In the genomic region with DNA sequence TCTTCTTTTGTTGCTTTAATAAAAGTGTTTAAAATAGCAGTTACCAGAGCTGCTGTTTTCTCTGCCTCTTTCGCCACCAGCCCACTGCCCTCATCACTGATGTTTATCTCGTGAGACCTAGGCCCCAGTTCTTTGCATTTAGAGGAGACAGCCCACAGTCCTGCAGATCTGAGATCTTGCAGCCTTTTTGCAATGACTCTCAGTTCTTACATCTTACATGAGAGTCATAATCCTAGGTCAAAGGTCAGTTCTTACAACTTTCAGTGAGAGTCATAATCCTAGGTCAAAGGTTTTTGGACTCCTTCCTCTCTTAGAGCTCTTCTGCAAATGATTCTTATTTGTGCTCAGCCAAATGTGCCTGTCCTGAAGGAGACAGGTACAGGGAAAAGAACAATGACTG, we compare ENCODE assay signal across 4 cellular contexts.
A peak's percentile ranks its signal among the peaks of the same experiment; 100 is the strongest.
TF ChIP-seq lines count a peak whose summit lies in the region.

No MANE protein-coding gene starts in this region.

TF ChIP-seq in SK-N-SH, 30 proteins besides CTCF, POLR2A, EP300 and RAD21:
- TF ChIP-seq RFX5 (IDR thresholded peaks at IDR 0.05; ENCODE audit: low read length) (no peak), MEF2A (IDR thresholded peaks at IDR 0.05; ENCODE audit: borderline replicate concordance, low read depth) (no peak), CHD2 (IDR thresholded peaks at IDR 0.05; ENCODE audit: low read length, partially characterized antibody) (no peak), TEAD4 (IDR thresholded peaks at IDR 0.05; ENCODE audit: borderline replicate concordance, insufficient read depth) (no peak), GABPA (IDR thresholded peaks at IDR 0.05; ENCODE audit: low read depth) (no peak), GATA2 (CRISPR knock-in tag; IDR thresholded peaks at IDR 0.05) (0 out of 2 replicates have a peak, but pooled peaks have one; percentile 6)
- TF ChIP-seq, protein P1, sequence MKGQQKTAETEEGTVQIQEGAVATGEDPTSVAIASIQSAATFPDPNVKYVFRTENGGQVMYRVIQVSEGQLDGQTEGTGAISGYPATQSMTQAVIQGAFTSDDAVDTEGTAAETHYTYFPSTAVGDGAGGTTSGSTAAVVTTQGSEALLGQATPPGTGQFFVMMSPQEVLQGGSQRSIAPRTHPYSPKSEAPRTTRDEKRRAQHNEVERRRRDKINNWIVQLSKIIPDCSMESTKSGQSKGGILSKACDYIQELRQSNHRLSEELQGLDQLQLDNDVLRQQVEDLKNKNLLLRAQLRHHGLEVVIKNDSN (IDR thresholded peaks at IDR 0.05; ENCODE audit: borderline replicate concordance, low read depth) = no peak

TF ChIP-seq in SK-N-SH treated with all-trans-retinoic acid at 6 μM for 48 hours, 23 proteins besides CTCF, POLR2A, EP300 and RAD21:
- no peak for TF ChIP-seq OSR1 (CRISPR knock-in tag; IDR thresholded peaks at IDR 0.05)
- TF ChIP-seq, protein P2, sequence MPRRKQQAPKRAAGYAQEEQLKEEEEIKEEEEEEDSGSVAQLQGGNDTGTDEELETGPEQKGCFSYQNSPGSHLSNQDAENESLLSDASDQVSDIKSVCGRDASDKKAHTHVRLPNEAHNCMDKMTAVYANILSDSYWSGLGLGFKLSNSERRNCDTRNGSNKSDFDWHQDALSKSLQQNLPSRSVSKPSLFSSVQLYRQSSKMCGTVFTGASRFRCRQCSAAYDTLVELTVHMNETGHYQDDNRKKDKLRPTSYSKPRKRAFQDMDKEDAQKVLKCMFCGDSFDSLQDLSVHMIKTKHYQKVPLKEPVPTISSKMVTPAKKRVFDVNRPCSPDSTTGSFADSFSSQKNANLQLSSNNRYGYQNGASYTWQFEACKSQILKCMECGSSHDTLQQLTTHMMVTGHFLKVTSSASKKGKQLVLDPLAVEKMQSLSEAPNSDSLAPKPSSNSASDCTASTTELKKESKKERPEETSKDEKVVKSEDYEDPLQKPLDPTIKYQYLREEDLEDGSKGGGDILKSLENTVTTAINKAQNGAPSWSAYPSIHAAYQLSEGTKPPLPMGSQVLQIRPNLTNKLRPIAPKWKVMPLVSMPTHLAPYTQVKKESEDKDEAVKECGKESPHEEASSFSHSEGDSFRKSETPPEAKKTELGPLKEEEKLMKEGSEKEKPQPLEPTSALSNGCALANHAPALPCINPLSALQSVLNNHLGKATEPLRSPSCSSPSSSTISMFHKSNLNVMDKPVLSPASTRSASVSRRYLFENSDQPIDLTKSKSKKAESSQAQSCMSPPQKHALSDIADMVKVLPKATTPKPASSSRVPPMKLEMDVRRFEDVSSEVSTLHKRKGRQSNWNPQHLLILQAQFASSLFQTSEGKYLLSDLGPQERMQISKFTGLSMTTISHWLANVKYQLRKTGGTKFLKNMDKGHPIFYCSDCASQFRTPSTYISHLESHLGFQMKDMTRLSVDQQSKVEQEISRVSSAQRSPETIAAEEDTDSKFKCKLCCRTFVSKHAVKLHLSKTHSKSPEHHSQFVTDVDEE (CRISPR knock-in tag; IDR thresholded peaks at IDR 0.05) = no peak
- TF ChIP-seq ZFP30 (CRISPR knock-in tag; IDR thresholded peaks at IDR 0.05) = no peak
- TF ChIP-seq ARNTL (CRISPR knock-in tag; IDR thresholded peaks at IDR 0.05; ENCODE audit: borderline replicate concordance, low read depth) = no peak
- no peak for TF ChIP-seq ZNF8 (CRISPR knock-in tag; IDR thresholded peaks at IDR 0.05)
- TF ChIP-seq ZNF70 (CRISPR knock-in tag; IDR thresholded peaks at IDR 0.05) = no peak
- no peak for TF ChIP-seq TCF4 (CRISPR knock-in tag; IDR thresholded peaks at IDR 0.05; ENCODE audit: borderline replicate concordance)
- TF ChIP-seq ZFP3 (CRISPR knock-in tag; IDR thresholded peaks at IDR 0.05) = no peak
- no peak for TF ChIP-seq CSRNP3 (CRISPR knock-in tag; IDR thresholded peaks at IDR 0.05)
- TF ChIP-seq PPARA (CRISPR knock-in tag; IDR thresholded peaks at IDR 0.05; ENCODE audit: borderline replicate concordance) = no peak
- TF ChIP-seq ISL1 (CRISPR knock-in tag; IDR thresholded peaks at IDR 0.05) = no peak
- TF ChIP-seq GLIS3 (CRISPR knock-in tag; IDR thresholded peaks at IDR 0.05) = no peak
- TF ChIP-seq SNAI2 (CRISPR knock-in tag; IDR thresholded peaks at IDR 0.05) = no peak
- no peak for TF ChIP-seq TOX (CRISPR knock-in tag; IDR thresholded peaks at IDR 0.05; ENCODE audit: borderline replicate concordance)

TF ChIP-seq in K562, 482 proteins besides CTCF, POLR2A, EP300 and RAD21:
- TF ChIP-seq RB1 (IDR thresholded peaks at IDR 0.05; ENCODE audit: low read depth) (no peak), GMEB1 (CRISPR knock-in tag; IDR thresholded peaks at IDR 0.05) (no peak), NR2C2 (CRISPR knock-in tag; IDR thresholded peaks at IDR 0.05) (peak; percentile 93), NR2C2 (tag; IDR thresholded peaks at IDR 0.05) (peak; percentile 89), DPF2 (IDR thresholded peaks at IDR 0.05) (peak; percentile 21; the same call in 1 of the 2 replicates), JUN (IDR thresholded peaks at IDR 0.05; ENCODE audit: borderline replicate concordance, low read depth, low read length) (0 out of 2 replicates have a peak, but pooled peaks have one; percentile 24), JUN (CRISPR knock-in tag; IDR thresholded peaks at IDR 0.05; ENCODE audit: borderline replicate concordance) (no peak), NR2C1 (IDR thresholded peaks at IDR 0.05) (peak; percentile 93), NR2C1 (tag; IDR thresholded peaks at IDR 0.05) (peak; percentile 96), TRIM24 (IDR thresholded peaks at IDR 0.05) (peak; percentile 49 to 56; a peak in 2 of 4 replicates), CEBPG (CRISPR knock-in tag; IDR thresholded peaks at IDR 0.05) (peak; percentile 91), CEBPG (tag; conservative IDR thresholded peaks at IDR 0.05 in 1 of 2, IDR thresholded peaks at IDR 0.05 in 1 of 2) (no peak; a peak in 1 of 4 replicates)

TF ChIP-seq in WTC11, 78 proteins besides CTCF, POLR2A, EP300 and RAD21:
- TF ChIP-seq ZNF219 (CRISPR knock-in tag; IDR thresholded peaks at IDR 0.05; ENCODE audit: borderline replicate concordance) (no peak), ZNF423 (CRISPR knock-in tag; IDR thresholded peaks at IDR 0.05) (no peak), NR3C1 (CRISPR knock-in tag; conservative IDR thresholded peaks at IDR 0.05; ENCODE audit: low read depth) (no peak), CREM (CRISPR knock-in tag; IDR thresholded peaks at IDR 0.05) (no peak), E2F1 (CRISPR knock-in tag; IDR thresholded peaks at IDR 0.05) (no peak), ATF6 (CRISPR knock-in tag; IDR thresholded peaks at IDR 0.05) (no peak), ZNF396 (CRISPR knock-in tag; IDR thresholded peaks at IDR 0.05; ENCODE audit: borderline replicate concordance) (no peak), JAZF1 (CRISPR knock-in tag; IDR thresholded peaks at IDR 0.05) (no peak), JUN (CRISPR knock-in tag; IDR thresholded peaks at IDR 0.05) (no peak), ZNF317 (CRISPR knock-in tag; IDR thresholded peaks at IDR 0.05; ENCODE audit: borderline replicate concordance, low read depth) (no peak), PRRX2 (CRISPR knock-in tag; IDR thresholded peaks at IDR 0.05) (no peak), KAT7 (CRISPR knock-in tag; IDR thresholded peaks at IDR 0.05; ENCODE audit: borderline replicate concordance) (no peak), E2F5 (CRISPR knock-in tag; IDR thresholded peaks at IDR 0.05) (no peak), SP1 (CRISPR knock-in tag; conservative IDR thresholded peaks at IDR 0.05) (no peak)
- TF ChIP-seq, protein P1 (CRISPR knock-in tag; IDR thresholded peaks at IDR 0.05) = no peak
- TF ChIP-seq, protein P3, sequence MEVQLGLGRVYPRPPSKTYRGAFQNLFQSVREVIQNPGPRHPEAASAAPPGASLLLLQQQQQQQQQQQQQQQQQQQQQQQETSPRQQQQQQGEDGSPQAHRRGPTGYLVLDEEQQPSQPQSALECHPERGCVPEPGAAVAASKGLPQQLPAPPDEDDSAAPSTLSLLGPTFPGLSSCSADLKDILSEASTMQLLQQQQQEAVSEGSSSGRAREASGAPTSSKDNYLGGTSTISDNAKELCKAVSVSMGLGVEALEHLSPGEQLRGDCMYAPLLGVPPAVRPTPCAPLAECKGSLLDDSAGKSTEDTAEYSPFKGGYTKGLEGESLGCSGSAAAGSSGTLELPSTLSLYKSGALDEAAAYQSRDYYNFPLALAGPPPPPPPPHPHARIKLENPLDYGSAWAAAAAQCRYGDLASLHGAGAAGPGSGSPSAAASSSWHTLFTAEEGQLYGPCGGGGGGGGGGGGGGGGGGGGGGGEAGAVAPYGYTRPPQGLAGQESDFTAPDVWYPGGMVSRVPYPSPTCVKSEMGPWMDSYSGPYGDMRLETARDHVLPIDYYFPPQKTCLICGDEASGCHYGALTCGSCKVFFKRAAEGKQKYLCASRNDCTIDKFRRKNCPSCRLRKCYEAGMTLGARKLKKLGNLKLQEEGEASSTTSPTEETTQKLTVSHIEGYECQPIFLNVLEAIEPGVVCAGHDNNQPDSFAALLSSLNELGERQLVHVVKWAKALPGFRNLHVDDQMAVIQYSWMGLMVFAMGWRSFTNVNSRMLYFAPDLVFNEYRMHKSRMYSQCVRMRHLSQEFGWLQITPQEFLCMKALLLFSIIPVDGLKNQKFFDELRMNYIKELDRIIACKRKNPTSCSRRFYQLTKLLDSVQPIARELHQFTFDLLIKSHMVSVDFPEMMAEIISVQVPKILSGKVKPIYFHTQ (CRISPR knock-in tag; IDR thresholded peaks at IDR 0.05) = no peak
- TF ChIP-seq, protein P4, sequence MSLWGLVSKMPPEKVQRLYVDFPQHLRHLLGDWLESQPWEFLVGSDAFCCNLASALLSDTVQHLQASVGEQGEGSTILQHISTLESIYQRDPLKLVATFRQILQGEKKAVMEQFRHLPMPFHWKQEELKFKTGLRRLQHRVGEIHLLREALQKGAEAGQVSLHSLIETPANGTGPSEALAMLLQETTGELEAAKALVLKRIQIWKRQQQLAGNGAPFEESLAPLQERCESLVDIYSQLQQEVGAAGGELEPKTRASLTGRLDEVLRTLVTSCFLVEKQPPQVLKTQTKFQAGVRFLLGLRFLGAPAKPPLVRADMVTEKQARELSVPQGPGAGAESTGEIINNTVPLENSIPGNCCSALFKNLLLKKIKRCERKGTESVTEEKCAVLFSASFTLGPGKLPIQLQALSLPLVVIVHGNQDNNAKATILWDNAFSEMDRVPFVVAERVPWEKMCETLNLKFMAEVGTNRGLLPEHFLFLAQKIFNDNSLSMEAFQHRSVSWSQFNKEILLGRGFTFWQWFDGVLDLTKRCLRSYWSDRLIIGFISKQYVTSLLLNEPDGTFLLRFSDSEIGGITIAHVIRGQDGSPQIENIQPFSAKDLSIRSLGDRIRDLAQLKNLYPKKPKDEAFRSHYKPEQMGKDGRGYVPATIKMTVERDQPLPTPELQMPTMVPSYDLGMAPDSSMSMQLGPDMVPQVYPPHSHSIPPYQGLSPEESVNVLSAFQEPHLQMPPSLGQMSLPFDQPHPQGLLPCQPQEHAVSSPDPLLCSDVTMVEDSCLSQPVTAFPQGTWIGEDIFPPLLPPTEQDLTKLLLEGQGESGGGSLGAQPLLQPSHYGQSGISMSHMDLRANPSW (CRISPR knock-in tag; conservative IDR thresholded peaks at IDR 0.05; ENCODE audit: low read depth) = no peak
- TF ChIP-seq, protein P5, sequence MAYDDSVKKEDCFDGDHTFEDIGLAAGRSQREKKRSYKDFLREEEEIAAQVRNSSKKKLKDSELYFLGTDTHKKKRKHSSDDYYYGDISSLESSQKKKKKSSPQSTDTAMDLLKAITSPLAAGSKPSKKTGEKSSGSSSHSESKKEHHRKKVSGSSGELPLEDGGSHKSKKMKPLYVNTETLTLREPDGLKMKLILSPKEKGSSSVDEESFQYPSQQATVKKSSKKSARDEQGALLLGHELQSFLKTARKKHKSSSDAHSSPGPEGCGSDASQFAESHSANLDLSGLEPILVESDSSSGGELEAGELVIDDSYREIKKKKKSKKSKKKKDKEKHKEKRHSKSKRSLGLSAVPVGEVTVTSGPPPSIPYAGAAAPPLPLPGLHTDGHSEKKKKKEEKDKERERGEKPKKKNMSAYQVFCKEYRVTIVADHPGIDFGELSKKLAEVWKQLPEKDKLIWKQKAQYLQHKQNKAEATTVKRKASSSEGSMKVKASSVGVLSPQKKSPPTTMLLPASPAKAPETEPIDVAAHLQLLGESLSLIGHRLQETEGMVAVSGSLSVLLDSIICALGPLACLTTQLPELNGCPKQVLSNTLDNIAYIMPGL (CRISPR knock-in tag; IDR thresholded peaks at IDR 0.05) = no peak
